In genomic region chr1:17507916-17508315, GRCh38 we compare ENCODE assay signal across 18 cellular contexts. TPM values are rescaled to one million over a fixed set of nuclear protein-coding genes. Genes with fewer than 3 reads are reported as not detected.
DNase-seq lines count a peak whose midpoint lies in the region; TF ChIP-seq lines count a peak whose summit lies in the region.
"Had no signal": no experiment of that assay in that cellular context is flagged by ENCODE, and none has a peak within 500 bp of the region (broad histone marks: within the 10 kb centered on the region; RNA-seq: fewer than 3 reads in every experiment).

No MANE protein-coding gene starts in this region.

- no peak overlapping the region for H2AK5ac ChIP-seq in trophoblast cell (ENCODE audit: low read length)

- no peak overlapping the region for H3K14ac ChIP-seq in trophoblast cell (ENCODE audit: low read length)

- no peak overlapping the region for H4K8ac ChIP-seq in trophoblast cell (ENCODE audit: low read depth, low read length)

- H3K27me3 ChIP-seq in H7 (ENCODE audit: control insufficient read depth, insufficient read depth, low read length) (no peaks in the 10 kb centered on the region), brain microvascular endothelial cell (replicated peaks) (no peaks in the 10 kb centered on the region), trophoblast cell (ENCODE audit: insufficient read depth, low read length) (no peaks in the 10 kb centered on the region)
- H3K27me3 ChIP-seq: Peyer's patch, upper lobe of left lung had no signal

- H3K36me3 Mint-ChIP-seq in activated T-helper 1 cell treated with anti-CD3 and anti-CD28 coated beads, Interleukin-12 subunit alpha, Interleukin-12 subunit beta, Interleukin-2, Interleukin-4 antibody, amounts not matched to agents 30 ng/mL and 10 ng/mL and 1 ng/mL, durations not matched to agents 14 hours and 24 hours and 36 hours (ENCODE audit: low read depth): no peaks in the 10 kb centered on the region

- intact Hi-C loops in activated T-helper 1 cell treated with anti-CD3 and anti-CD28 coated beads, Interleukin-12 subunit alpha, Interleukin-12 subunit beta, Interleukin-2, Interleukin-4 antibody, amounts not matched to agents 30 ng/mL and 10 ng/mL and 1 ng/mL, durations not matched to agents 14 hours and 24 hours and 36 hours (cut with micrococcal nuclease): no loop called here

- no peak overlapping the region for H3K4me2 ChIP-seq in trophoblast cell (ENCODE audit: low read length)

- H3K4me3 ChIP-seq in H7 (ENCODE audit: insufficient read depth, low read depth, low read length) (no peak overlapping the region), brain microvascular endothelial cell (ENCODE audit: low read depth, low read length) (no peak overlapping the region), trophoblast cell (ENCODE audit: low read depth, low read length) (no peak overlapping the region)
- H3K4me3 ChIP-seq: Peyer's patch, upper lobe of left lung had no signal

- H3K9me3 ChIP-seq in trophoblast cell (ENCODE audit: insufficient read depth, low read depth, low read length): peaks cover 2% of the 10 kb centered on the region
- H3K9me3 ChIP-seq: Peyer's patch, upper lobe of left lung had no signal

- no peak overlapping the region for H3K18ac ChIP-seq in trophoblast cell (ENCODE audit: low read length)

- no peaks in the 10 kb centered on the region for H3K4me1 ChIP-seq in trophoblast cell (ENCODE audit: control insufficient read depth in 1 of 2, insufficient read depth in 2 of 2, low read length in 2 of 2)
- H3K4me1 ChIP-seq: upper lobe of left lung had no signal

- no peak overlapping the region for H3K4me3 Mint-ChIP-seq in activated T-helper 1 cell treated with anti-CD3 and anti-CD28 coated beads, Interleukin-12 subunit alpha, Interleukin-12 subunit beta, Interleukin-2, Interleukin-4 antibody, amounts not matched to agents 30 ng/mL and 10 ng/mL and 1 ng/mL, durations not matched to agents 14 hours and 24 hours and 36 hours

- H3K4me1 Mint-ChIP-seq in activated T-helper 1 cell treated with anti-CD3 and anti-CD28 coated beads, Interleukin-12 subunit alpha, Interleukin-12 subunit beta, Interleukin-2, Interleukin-4 antibody, amounts not matched to agents 30 ng/mL and 10 ng/mL and 1 ng/mL, durations not matched to agents 14 hours and 24 hours and 36 hours (ENCODE audit: low read depth): no peaks in the 10 kb centered on the region

- no CpG with 5 or more reads among the region's 6 CpGs for WGBS in trophoblast cell (ENCODE audit: extremely low coverage, insufficient coverage, insufficient read length)

- H3K79me2 ChIP-seq in trophoblast cell (ENCODE audit: control insufficient read depth, insufficient read depth, low read length, poor library complexity): no peaks in the 10 kb centered on the region

- H3K27ac Mint-ChIP-seq in activated T-helper 1 cell treated with anti-CD3 and anti-CD28 coated beads, Interleukin-12 subunit alpha, Interleukin-12 subunit beta, Interleukin-2, Interleukin-4 antibody, amounts not matched to agents 30 ng/mL and 10 ng/mL and 1 ng/mL, durations not matched to agents 14 hours and 24 hours and 36 hours: no peak overlapping the region

- no peak overlapping the region for H3K23ac ChIP-seq in trophoblast cell (ENCODE audit: low read length)

- H3K79me1 ChIP-seq in trophoblast cell (ENCODE audit: low read length): no peaks in the 10 kb centered on the region

- H4K12ac ChIP-seq in trophoblast cell (ENCODE audit: low read depth, low read length): no peak overlapping the region

- H2BK5ac ChIP-seq in trophoblast cell (ENCODE audit: low read depth, low read length, poor library complexity): no peak overlapping the region

- no peak overlapping the region for H2BK120ac ChIP-seq in trophoblast cell (ENCODE audit: insufficient read depth, low read length, poor library complexity)

- H3K27ac ChIP-seq in brain microvascular endothelial cell (no peak overlapping the region), trophoblast cell (ENCODE audit: low read depth, low read length) (no peak overlapping the region)
- H3K27ac ChIP-seq: Peyer's patch, upper lobe of left lung had no signal

- H3K9ac ChIP-seq in trophoblast cell (ENCODE audit: low read length): no peak overlapping the region

- H2BK12ac ChIP-seq in trophoblast cell (ENCODE audit: low read length): no peak overlapping the region

- peaks cover 3% of the 10 kb centered on the region for H3K27me3 Mint-ChIP-seq in activated T-helper 1 cell treated with anti-CD3 and anti-CD28 coated beads, Interleukin-12 subunit alpha, Interleukin-12 subunit beta, Interleukin-2, Interleukin-4 antibody, amounts not matched to agents 30 ng/mL and 10 ng/mL and 1 ng/mL, durations not matched to agents 14 hours and 24 hours and 36 hours (ENCODE audit: insufficient read depth)

- H2AFZ ChIP-seq in trophoblast cell (ENCODE audit: insufficient read depth, low read length, poor library complexity): no peak overlapping the region

- DNase-seq in 8988T (peak; percentile 46), H7 (peak; percentile 83), brain microvascular endothelial cell (no peak), kidney tubule cell (ENCODE audit: low spot score) (peak; percentile 19), NCI-H524 (lab: John Stamatoyannopoulos, UW) (no peak), trophoblast cell (no peak)
- DNase-seq in activated T-helper 1 cell treated with anti-CD3 and anti-CD28 coated beads, Interleukin-12 subunit alpha, Interleukin-12 subunit beta, Interleukin-2, Interleukin-4 antibody, amounts not matched to agents 30 ng/mL and 10 ng/mL and 1 ng/mL, durations not matched to agents 14 hours and 24 hours and 36 hours (ENCODE audit: low spot score): no peak
- no peak for DNase-seq in activated CD4-positive, CD25-positive, alpha-beta regulatory T cell (lab: John Stamatoyannopoulos, UW)
- DNase-seq: activated CD4-positive, alpha-beta T cell treated with anti-CD3 and anti-CD28 coated beads, Interleukin-2, amount 50 U/mL, for 48 hours; activated effector memory CD4-positive, alpha-beta T cell treated with Interleukin-2 at 50 U/mL for 16 hours; hippocampal formation; NCI-H1092; NCI-H446 treated with DMSO at 0.1 percent for 48 hours; nucleus accumbens; Peyer's patch; stimulated activated CD4-positive, alpha-beta T cell treated with anti-CD3 and anti-CD28 coated beads, Interleukin-12 subunit alpha, Interleukin-12 subunit beta, amount 100 ng/mL, for 4 hours had no signal

- TF ChIP-seq CTCF in brain microvascular endothelial cell (IDR thresholded peaks at IDR 0.05; ENCODE audit: low read depth, low read length, missing control alignments): peak; percentile 53

- no peak overlapping the region for H3K4ac ChIP-seq in trophoblast cell (ENCODE audit: low read depth, low read length)

- in situ Hi-C loops in brain microvascular endothelial cell (cut with HindIII; ENCODE audit: low pct_ligation_motif_present, low sequenced_read_pairs): no loop called here

- no peak overlapping the region for H4K91ac ChIP-seq in trophoblast cell (ENCODE audit: low read depth, low read length)

- no peaks in the 10 kb centered on the region for H3K9me3 Mint-ChIP-seq in activated T-helper 1 cell treated with anti-CD3 and anti-CD28 coated beads, Interleukin-12 subunit alpha, Interleukin-12 subunit beta, Interleukin-2, Interleukin-4 antibody, amounts not matched to agents 30 ng/mL and 10 ng/mL and 1 ng/mL, durations not matched to agents 14 hours and 24 hours and 36 hours

- H3K36me3 ChIP-seq in H7 (replicated peaks; ENCODE audit: control insufficient read depth, insufficient read depth, low read length) (no peaks in the 10 kb centered on the region), brain microvascular endothelial cell (replicated peaks) (no peaks in the 10 kb centered on the region), trophoblast cell (ENCODE audit: control insufficient read depth in 1 of 2, insufficient read depth in 2 of 2, low read length in 2 of 2) (no peaks in the 10 kb centered on the region)
- H3K36me3 ChIP-seq: Peyer's patch, upper lobe of left lung had no signal

RNA-seq across cellular contexts. Expression of gene ARHGEF10L, which starts 31.6 kb away (rescaled TPM):
- total RNA-seq in H7 (2014; rRNA removed; shearing (Covaris generic)): 54.8 and 76.9 TPM in 2 replicates
- not detected in 2 replicates for total RNA-seq in activated T-helper 1 cell treated with anti-CD3 and anti-CD28 coated beads, Interleukin-12 subunit alpha, Interleukin-12 subunit beta, Interleukin-2, Interleukin-4 antibody, amounts not matched to agents 30 ng/mL and 10 ng/mL and 1 ng/mL, durations not matched to agents 14 hours and 24 hours and 36 hours
- 9.9 TPM in 2 replicates for polyA plus RNA-seq in trophoblast cell (2013)
- total RNA-seq: T-helper 2 cell treated with Interferon-gamma antibody and Interleukin-4, amounts not matched to agents 100 ng/mL and 5 ng/mL, for 36 hours had no signal

Comparison
In these comparisons a context has a peak if more than half of its experiments do, and no peak if none do; other contexts are left out.
1. DNase-seq: peak in 8988T (single experiment), H7 (single experiment) and kidney tubule cell (single experiment); none in brain microvascular endothelial cell (single experiment), activated T-helper 1 cell treated with anti-CD3 and anti-CD28 coated beads, Interleukin-12 subunit alpha, Interleukin-12 subunit beta, Interleukin-2, Interleukin-4 antibody, amounts not matched to agents 30 ng/mL and 10 ng/mL and 1 ng/mL, durations not matched to agents 14 hours and 24 hours and 36 hours (single experiment), activated CD4-positive, CD25-positive, alpha-beta regulatory T cell (0 of 4), NCI-H524 (0 of 2) and trophoblast cell (0 of 2).
2. RNA of gene ARHGEF10L, which starts 31.6 kb away (total RNA-seq): 54.8 to 76.9 TPM in H7; not detected in activated T-helper 1 cell treated with anti-CD3 and anti-CD28 coated beads, Interleukin-12 subunit alpha, Interleukin-12 subunit beta, Interleukin-2, Interleukin-4 antibody, amounts not matched to agents 30 ng/mL and 10 ng/mL and 1 ng/mL, durations not matched to agents 14 hours and 24 hours and 36 hours; every median in the first group is over 10 times any median in the second.